1 cellular context compared by ENCODE assay signal in genomic region chr19:18432275-18433038, GRCh38.
TF ChIP-seq lines count a peak whose summit lies in the region.

No MANE protein-coding gene starts in this region.

TF ChIP-seq in GM23338, 12 proteins besides CTCF, POLR2A, EP300 and RAD21 (continued from another document):
- TF ChIP-seq ZNF462 (CRISPR knock-in tag; IDR thresholded peaks at IDR 0.05) (no peak), ZNF331 (CRISPR knock-in tag; IDR thresholded peaks at IDR 0.05; ENCODE audit: low read depth) (no peak)
